23 cellular contexts compared by ENCODE assay signal in genomic region chr5:58224661-58225060, GRCh38.
DNase-seq lines count a peak whose midpoint lies in the region; ATAC-seq, FAIRE-seq and TF ChIP-seq lines count a peak whose summit lies in the region.
"Had no signal": no experiment of that assay in that cellular context is flagged by ENCODE, and none has a peak within 500 bp of the region (broad histone marks: within the 10 kb centered on the region; RNA-seq: fewer than 3 reads in every experiment).

No MANE protein-coding gene starts in this region.

- H3K79me2 ChIP-seq in ACC112 (ENCODE audit: control insufficient read depth, insufficient read depth, low read length, unreplicated experiment) = no peaks in the 10 kb centered on the region
- H3K79me2 ChIP-seq in keratinocyte (ENCODE audit: control insufficient read depth, insufficient read depth, low read length) = no peaks in the 10 kb centered on the region

- no peaks in the 10 kb centered on the region for H4K20me1 ChIP-seq in keratinocyte (ENCODE audit: control insufficient read depth, extremely low read depth, insufficient read depth, low read length)

- FAIRE-seq in keratinocyte (lab: Jason Lieb, UNC) (no peak), urothelium cell line (lab: Jason Lieb, UNC) (no peak)
- FAIRE-seq: A204.1, H54, HTR-8/SVneo, RCC 7860 had no signal

- TF ChIP-seq EP300 in stomach (IDR thresholded peaks at IDR 0.05) = no peak

- no peaks in the 10 kb centered on the region for H3K36me3 ChIP-seq in ACC112 (ENCODE audit: insufficient read depth, low read length)
- no peaks in the 10 kb centered on the region for H3K36me3 ChIP-seq in adipocyte (ENCODE audit: control insufficient read depth, insufficient read depth, low read length, severe bottlenecking)
- H3K36me3 ChIP-seq in keratinocyte (ENCODE audit: control insufficient read depth in 2 of 2, extremely low read depth in 1 of 2, insufficient read depth in 2 of 2, low read length in 2 of 2) = no peaks in the 10 kb centered on the region
- H3K36me3 ChIP-seq in stomach = no peaks in the 10 kb centered on the region
- H3K36me3 ChIP-seq: BE2C had no signal

- H3K27me3 ChIP-seq in ACC112 (ENCODE audit: insufficient read depth, low read length) (no peaks in the 10 kb centered on the region), adipocyte (replicated peaks; ENCODE audit: control insufficient read depth, insufficient read depth, low read length) (no peaks in the 10 kb centered on the region), keratinocyte (ENCODE audit: control insufficient read depth, extremely low read depth, insufficient read depth, low read length) (no peaks in the 10 kb centered on the region), stomach (no peaks in the 10 kb centered on the region)
- H3K27me3 ChIP-seq: BE2C had no signal

- H3K4me3 ChIP-seq in ACC112 (ENCODE audit: low read depth, low read length) (peak overlapping the region; percentile 47), adipocyte (ENCODE audit: low read length) (peak overlapping the region; percentile 54), keratinocyte (ENCODE audit: control insufficient read depth in 2 of 3, extremely low read depth in 1 of 3, insufficient read depth in 2 of 3, low read depth in 1 of 3, low read length in 3 of 3) (no peak overlapping the region), stomach (no peak overlapping the region)

- peak overlapping the region; percentile 43 for H3K4me2 ChIP-seq in keratinocyte (ENCODE audit: control insufficient read depth, extremely low read depth, insufficient read depth, low read depth, low read length)

- peak; percentile 45 for ATAC-seq in GM21447 (IDR thresholded peaks at IDR 0.05; ENCODE audit: unreplicated experiment)
- ATAC-seq in HG03457 (IDR thresholded peaks at IDR 0.05; ENCODE audit: unreplicated experiment) = no peak

- H3K4me1 ChIP-seq in ACC112 (ENCODE audit: control insufficient read depth, insufficient read depth, low read length, unreplicated experiment) (no peaks in the 10 kb centered on the region), adipocyte (ENCODE audit: control insufficient read depth, insufficient read depth, low read length) (peaks cover 5% of the 10 kb centered on the region), keratinocyte (ENCODE audit: control insufficient read depth, extremely low read depth, insufficient read depth, low read length) (no peaks in the 10 kb centered on the region), stomach (no peaks in the 10 kb centered on the region)
- H3K4me1 ChIP-seq: BE2C had no signal

- DNase-seq in adipocyte (ENCODE audit: low read depth) (no peak), keratinocyte (ENCODE audit: low read depth, low spot score) (no peak), urothelium cell line (ENCODE audit: low spot score) (no peak), stomach (no peak)
- no peak for DNase-seq in activated CD4-positive, CD25-positive, alpha-beta regulatory T cell treated with anti-CD3 and anti-CD28 coated beads, Interleukin-2, amount 50 U/mL, for 72 hours
- DNase-seq: BE2C, EL, GF-D8, KG1, MV-4-11, NCI-H1105 treated with DMSO at 0.1 percent for 48 hours, NCI-H2029 treated with DMSO at 0.1 percent for 48 hours, NCI-H2171, NCI-H524 treated with DMSO at 0.1 percent for 48 hours, NCI-H82, OCI-M1 had no signal

- no peak for TF ChIP-seq POLR2A in stomach (IDR thresholded peaks at IDR 0.05)

- WGBS in stomach, 5 donors = 58 to 75% (median 65%) methylated on average over 5 of the region's 5 CpGs

- H3K9me1 ChIP-seq in keratinocyte (ENCODE audit: control insufficient read depth, extremely low read depth, insufficient read depth, low read length) = no peaks in the 10 kb centered on the region

- H2AFZ ChIP-seq in ACC112 (ENCODE audit: low read length, unreplicated experiment) = peak overlapping the region; percentile 41
- H2AFZ ChIP-seq in keratinocyte (ENCODE audit: control insufficient read depth, low read length) = peak overlapping the region; percentile 50

- intact Hi-C loops in stomach (cut with DNase I; ENCODE audit: low total_unique reads) = no loop called here

- no peak overlapping the region for H3K27ac ChIP-seq in ACC112 (ENCODE audit: low read depth, low read length)
- no peak overlapping the region for H3K27ac ChIP-seq in keratinocyte (ENCODE audit: control insufficient read depth, insufficient read depth, low read length)
- H3K27ac ChIP-seq in stomach = no peak overlapping the region

- H3K9ac ChIP-seq in adipocyte (ENCODE audit: low read length) (peak overlapping the region; percentile 34), keratinocyte (ENCODE audit: control insufficient read depth, extremely low read depth, insufficient read depth, low read length) (no peak overlapping the region)

- no peaks in the 10 kb centered on the region for H3K9me3 ChIP-seq in adipocyte (ENCODE audit: control insufficient read depth, low read length)
- H3K9me3 ChIP-seq in keratinocyte (ENCODE audit: control insufficient read depth, low read depth, low read length) = no peaks in the 10 kb centered on the region
- no peaks in the 10 kb centered on the region for H3K9me3 ChIP-seq in stomach
- H3K9me3 ChIP-seq: BE2C had no signal

- TF ChIP-seq CTCF in keratinocyte (optimal IDR thresholded peaks at IDR 0.05 in 1 of 3, IDR thresholded peaks at IDR 0.05 in 1 of 3, conservative IDR thresholded peaks at IDR 0.05 in 1 of 3; ENCODE audit: extremely low read depth in 1 of 3, insufficient read depth in 2 of 3, low read length in 3 of 3) = no peak
- no peak for TF ChIP-seq CTCF in stomach (IDR thresholded peaks at IDR 0.05)

- dilution Hi-C loops in keratinocyte (cut with MboI; ENCODE audit: extremely low pct_ligation_motif_present, low sequenced_read_pairs) = no loop called here

Comparison
In these comparisons a context has a peak if more than half of its experiments do, and no peak if none do; other contexts are left out.
1. H3K4me3 ChIP-seq: peak in ACC112 (single experiment) and adipocyte (single experiment); none in keratinocyte (0 of 3) and stomach (0 of 4).